Comparison of ENCODE assay signal across 7 cellular contexts in genomic region chr17:32486091-32486700, GRCh38. TPM values are rescaled to one million over a fixed set of nuclear protein-coding genes. Genes with fewer than 3 reads are reported as not detected.
DNase-seq lines count a peak whose midpoint lies in the region; ATAC-seq and TF ChIP-seq lines count a peak whose summit lies in the region.

No MANE protein-coding gene starts in this region.

- H3K27me3 Mint-ChIP-seq in activated B cell treated with CpG ODN at 0.5 μM for 24 hours: no peaks in the 10 kb centered on the region

- peak overlapping the region; percentile 46 for H3K27ac Mint-ChIP-seq in activated B cell treated with CpG ODN at 0.5 μM for 24 hours

- peaks cover 44% of the 10 kb centered on the region for H3K36me3 Mint-ChIP-seq in activated B cell treated with CpG ODN at 0.5 μM for 24 hours (ENCODE audit: low read depth)

- no peak for TF ChIP-seq CTCF in activated B cell treated with CpG ODN at 0.5 μM for 24 hours (IDR thresholded peaks at IDR 0.05)

- intact Hi-C loops in activated B cell treated with CpG ODN at 0.5 μM for 24 hours (cut with micrococcal nuclease): loop anchor here (1.0 to 2.0 kb wide), 3 partner anchors 17 to 73 kb away; no protein-coding TSS in a partner anchor

- peak; percentile 86 for DNase-seq in NCI-H2171 (lab: John Stamatoyannopoulos, UW)
- DNase-seq in activated B cell treated with CpG ODN at 0.5 μM for 24 hours: no peak
- peak; percentile 94 for DNase-seq in cerebellum (ENCODE audit: low spot score)
- peak; percentile 81 for DNase-seq in kidney tubule cell (ENCODE audit: low spot score)
- peak in 3 of 4 experiments; percentile 49 to 54 (median 51) for DNase-seq in stimulated activated CD4-positive, alpha-beta T cell treated with anti-CD3 and anti-CD28 coated beads, Interleukin-1b, Interleukin-23, amount 100 ng/mL, for 24 hours (ENCODE audit: low read depth in 4 of 4, low spot score in 1 of 4)

- POLR2A ChIA-PET in activated B cell treated with CpG ODN at 0.5 μM for 24 hours (lab: Charles Lee): interaction anchor here (0.6 to 6.3 kb wide), 15 partner anchors 9 to 391 kb away, joined by 3 to 90 read pairs (median 4); partner anchors contain the start of genes MYO1D and PSMD11

- ATAC-seq in GM18498 (IDR thresholded peaks at IDR 0.05; ENCODE audit: unreplicated experiment): peak; percentile 61
- peak; percentile 40 for ATAC-seq in HG02938 (IDR thresholded peaks at IDR 0.05; ENCODE audit: unreplicated experiment)
- ATAC-seq in activated B cell treated with CpG ODN at 0.5 μM for 24 hours (ENCODE audit: low read depth): peak; percentile 81

- CTCF ChIA-PET in activated B cell treated with CpG ODN at 0.5 μM for 24 hours (lab: Charles Lee): interaction anchor here (1.1 to 10.2 kb wide), 7 partner anchors 9 to 173 kb away, joined by 3 to 53 read pairs (median 4); no protein-coding TSS in a partner anchor

- H3K4me3 Mint-ChIP-seq in activated B cell treated with CpG ODN at 0.5 μM for 24 hours: peak overlapping the region; percentile 70

- H3K9me3 Mint-ChIP-seq in activated B cell treated with CpG ODN at 0.5 μM for 24 hours: no peaks in the 10 kb centered on the region

- peaks cover 47% of the 10 kb centered on the region for H3K4me1 Mint-ChIP-seq in activated B cell treated with CpG ODN at 0.5 μM for 24 hours

RNA-seq across cellular contexts. Expression of gene CDK5R1, which starts 0.6 kb away (rescaled TPM):
- total RNA-seq in activated B cell treated with CpG ODN at 0.5 μM for 24 hours: 9.3 and 9.6 TPM in 2 replicates
- 88.1 TPM for total RNA-seq in cerebellum

RNA-seq across cellular contexts. Expression of gene PSMD11, which starts 41.9 kb away (rescaled TPM):
- total RNA-seq in activated B cell treated with CpG ODN at 0.5 μM for 24 hours (115 and 117 TPM in 2 replicates), cerebellum (70.6 TPM)
